ENCODE assay signal across 24 cellular contexts in genomic region chr1:108717774-108718316, GRCh38. TPM values are rescaled to one million over a fixed set of nuclear protein-coding genes. Genes with fewer than 3 reads are reported as not detected.
"Had no signal": no experiment of that assay in that cellular context is flagged by ENCODE, and none has a peak within 500 bp of the region (broad histone marks: within the 10 kb centered on the region; RNA-seq: fewer than 3 reads in every experiment).

No MANE protein-coding gene starts in this region.

- H3K36me3 Mint-ChIP-seq: activated naive CD4-positive, alpha-beta T cell treated with anti-CD3 and anti-CD28 coated beads, Interleukin-2, amount 50 U/mL, for 24 hours; WTC11 had no signal

- H3K4me1 Mint-ChIP-seq: activated naive CD4-positive, alpha-beta T cell treated with anti-CD3 and anti-CD28 coated beads, Interleukin-2, amount 50 U/mL, for 24 hours had no signal

- H3K27ac Mint-ChIP-seq: activated naive CD4-positive, alpha-beta T cell treated with anti-CD3 and anti-CD28 coated beads, Interleukin-2, amount 50 U/mL, for 24 hours; effector memory CD8-positive, alpha-beta T cell; nephron progenitor cell; T-helper 1 cell treated with Interleukin-12 subunit alpha and Interleukin-12 subunit beta and Interleukin-4 antibody, amounts not matched to agents 30 μg/mL and 1 μg/mL, for 36 hours; WTC11 had no signal

- H3K27me3 ChIP-seq: ascending aorta, brain microvascular endothelial cell, sigmoid colon, tibial artery had no signal

- H3K9me3 Mint-ChIP-seq: activated naive CD4-positive, alpha-beta T cell treated with anti-CD3 and anti-CD28 coated beads, Interleukin-2, amount 50 U/mL, for 24 hours; effector memory CD8-positive, alpha-beta T cell; nephron progenitor cell; T-helper 1 cell treated with Interleukin-12 subunit alpha and Interleukin-12 subunit beta and Interleukin-4 antibody, amounts not matched to agents 30 μg/mL and 1 μg/mL, for 36 hours; WTC11 had no signal

- H3K27ac ChIP-seq: ascending aorta, brain microvascular endothelial cell, sigmoid colon, tibial artery had no signal

- H3K4me3 Mint-ChIP-seq: activated naive CD4-positive, alpha-beta T cell treated with anti-CD3 and anti-CD28 coated beads, Interleukin-2, amount 50 U/mL, for 24 hours; effector memory CD8-positive, alpha-beta T cell; nephron progenitor cell; T-helper 1 cell treated with Interleukin-12 subunit alpha and Interleukin-12 subunit beta and Interleukin-4 antibody, amounts not matched to agents 30 μg/mL and 1 μg/mL, for 36 hours; WTC11 had no signal

- DNase-seq: activated gamma-delta T cell treated with Interleukin-2 at 50 U/mL for 16 hours; activated T-cell treated with anti-CD3 and anti-CD28 coated beads, Interleukin-2, amount 50 U/mL, for 1 hour; brain microvascular endothelial cell; central memory CD4-positive, alpha-beta T cell; effector memory CD8-positive, alpha-beta T cell; left ventricle myocardium superior; mammary epithelial cell; midbrain; nephron progenitor cell; sigmoid colon; stimulated activated CD4-positive, alpha-beta T cell treated with anti-CD3 and anti-CD28 coated beads, Interleukin-4, amount 100 ng/mL, for 1 hour; stimulated activated naive CD4-positive, alpha-beta T cell treated with Interleukin-2 at 50 U/mL for 16 hours; T1000; tibial artery had no signal

- H3K4me3 ChIP-seq: ascending aorta, sigmoid colon, tibial artery had no signal

- ATAC-seq: effector memory CD8-positive, alpha-beta T cell; esophagus mucosa; left ventricle myocardium superior; WTC11 had no signal

RNA-seq across cellular contexts. Expression of gene FNDC7, which starts 5.1 kb away (rescaled TPM):
- total RNA-seq: ascending aorta, dermis microvascular lymphatic vessel endothelial cell, endothelial cell of umbilical vein, esophagus mucosa, left ventricle myocardium superior, mammary epithelial cell, posterior vena cava, renal cortical epithelial cell, sigmoid colon, ureter had no signal
- polyA plus RNA-seq: endothelial cell of umbilical vein, sigmoid colon had no signal

RNA-seq across cellular contexts. Expression of gene HENMT1, which starts 57.0 kb away (rescaled TPM):
- total RNA-seq: ascending aorta had no signal
